20 cellular contexts compared by ENCODE assay signal in genomic region chr3:153275514-153275913, GRCh38.
"Had no signal": no experiment of that assay in that cellular context is flagged by ENCODE, and none has a peak within 500 bp of the region (broad histone marks: within the 10 kb centered on the region; RNA-seq: fewer than 3 reads in every experiment).

No MANE protein-coding gene starts in this region.

- ATAC-seq: gastrocnemius medialis; heart right ventricle; left cardiac atrium; left lung; left ventricle myocardium superior; lower lobe of right lung; naive thymus-derived CD4-positive, alpha-beta T cell had no signal

- DNase-seq: colonic mucosa; cortex of kidney; dermis blood vessel endothelial cell; dorsolateral prefrontal cortex; effector CD4-positive, alpha-beta T cell; effector memory CD4-positive, alpha-beta T cell; foreskin melanocyte; gastrocnemius medialis; glutamatergic neuron; head of caudate nucleus; heart right ventricle; hippocampal formation; left cardiac atrium; left lung; left ventricle myocardium superior; lower lobe of right lung; mesenchymal stem cell; midbrain; naive thymus-derived CD4-positive, alpha-beta T cell had no signal

- H3K4me3 ChIP-seq: colonic mucosa, dorsolateral prefrontal cortex, esophagus muscularis mucosa, gastrocnemius medialis, heart right ventricle, left lung, lower lobe of right lung had no signal

- H3K27ac ChIP-seq: colonic mucosa, dorsolateral prefrontal cortex, esophagus muscularis mucosa, gastrocnemius medialis, heart right ventricle, left lung, lower lobe of right lung had no signal

- H3K9me3 ChIP-seq: colonic mucosa, esophagus muscularis mucosa, gastrocnemius medialis, heart right ventricle, left lung, lower lobe of right lung had no signal

- H3K36me3 ChIP-seq: colonic mucosa, esophagus muscularis mucosa, gastrocnemius medialis, heart right ventricle, left lung, lower lobe of right lung had no signal

- H3K4me3 Mint-ChIP-seq: naive thymus-derived CD4-positive, alpha-beta T cell had no signal

- H3K36me3 Mint-ChIP-seq: naive thymus-derived CD4-positive, alpha-beta T cell had no signal

- H3K27me3 ChIP-seq: colonic mucosa, dorsolateral prefrontal cortex, esophagus muscularis mucosa, gastrocnemius medialis, heart right ventricle, left lung had no signal

- H3K4me1 ChIP-seq: colonic mucosa, gastrocnemius medialis, left lung, lower lobe of right lung had no signal
